Comparison of ENCODE assay signal across 22 cellular contexts in the genomic region with DNA sequence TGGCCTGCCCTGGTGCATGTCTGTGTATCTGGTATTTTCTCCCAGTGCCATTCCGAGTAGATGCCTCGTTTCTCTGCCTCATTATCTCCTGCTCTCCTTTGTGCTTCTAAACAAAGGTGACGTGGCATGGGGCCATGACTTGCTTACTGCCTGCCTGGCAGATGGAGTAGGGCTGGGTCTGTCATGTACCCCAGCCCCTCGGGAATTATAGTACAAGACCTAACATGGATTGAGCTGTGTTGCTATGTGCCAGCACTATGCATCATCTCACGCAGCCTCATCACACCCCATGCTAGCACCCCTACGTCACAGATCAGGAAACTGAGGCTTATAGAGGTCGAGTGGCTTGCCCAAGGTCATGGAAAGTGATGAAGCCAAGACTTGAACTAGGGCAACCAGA.
A peak's percentile ranks its signal among the peaks of the same experiment; 100 is the strongest.
DNase-seq lines count a peak whose midpoint lies in the region; TF ChIP-seq lines count a peak whose summit lies in the region.
"Had no signal": no experiment of that assay in that cellular context is flagged by ENCODE, and none has a peak within 500 bp of the region (broad histone marks: within the 10 kb centered on the region; RNA-seq: fewer than 3 reads in every experiment).

No MANE protein-coding gene starts in this region.

- no peaks in the 10 kb centered on the region for H3K27me3 ChIP-seq in esophagus squamous epithelium
- H3K27me3 ChIP-seq: foreskin keratinocyte, hepatocyte, upper lobe of right lung had no signal

- DNase-seq in NCI-H82 (lab: John Stamatoyannopoulos, UW): peak; percentile 37
- DNase-seq in NCI-H82 treated with DMSO at 0.1 percent for 48 hours (lab: John Stamatoyannopoulos, UW; ENCODE audit: unreplicated experiment): no peak
- peak; percentile 69 for DNase-seq in NCI-H1105 treated with DMSO at 0.1 percent for 48 hours (lab: John Stamatoyannopoulos, UW)
- peak; percentile 59 for DNase-seq in NCI-H446 treated with DMSO at 0.1 percent for 48 hours (lab: John Stamatoyannopoulos, UW)
- peak; percentile 56 for DNase-seq in retina
- no peak for DNase-seq in esophagus squamous epithelium (lab: John Stamatoyannopoulos, UW)
- DNase-seq in SW480 (ENCODE audit: low spot score): no peak
- no peak for DNase-seq in GF-D8 (lab: John Stamatoyannopoulos, UW)
- DNase-seq: activated CD4-positive, alpha-beta T cell treated with anti-CD3 and anti-CD28 coated beads for 48 hours; activated T-cell treated with anti-CD3 and anti-CD28 coated beads, Interleukin-2, amount 50 U/mL, for 4 hours; effector memory CD4-positive, alpha-beta T cell; foreskin keratinocyte; mesendoderm; NCI-H187 treated with DMSO at 0.1 percent for 48 hours; NCI-H526; OCI-M1; psoas muscle; stimulated activated CD4-positive, alpha-beta T cell treated with anti-CD3 and anti-CD28 coated beads, Interleukin-1b, Interleukin-23, amount 100 ng/mL, for 48 hours; upper lobe of right lung had no signal

- no peaks in the 10 kb centered on the region for H3K36me3 ChIP-seq in esophagus squamous epithelium
- H3K36me3 ChIP-seq: upper lobe of right lung had no signal

- intact Hi-C loops in esophagus squamous epithelium (cut with DNase I): no loop called here

- 75 to 78% methylated on average over 6 to 7 of the region's 7 CpGs for WGBS in esophagus squamous epithelium, 2 donors

- TF ChIP-seq POLR2A in esophagus squamous epithelium (IDR thresholded peaks at IDR 0.05): no peak

- no peak overlapping the region for H3K4me3 ChIP-seq in esophagus squamous epithelium
- H3K4me3 ChIP-seq: hepatocyte, psoas muscle, skin epidermis, upper lobe of right lung had no signal

- peaks cover 0 to 53% (median 29%) of the 10 kb centered on the region in 3 donors for H3K4me1 ChIP-seq in esophagus squamous epithelium

- TF ChIP-seq CTCF in esophagus squamous epithelium (IDR thresholded peaks at IDR 0.05): no peak

- H3K9me3 ChIP-seq in esophagus squamous epithelium: no peaks in the 10 kb centered on the region
- H3K9me3 ChIP-seq: psoas muscle, upper lobe of right lung had no signal

- H3K27ac ChIP-seq in esophagus squamous epithelium: no peak overlapping the region
- H3K27ac ChIP-seq: foreskin keratinocyte, hepatocyte, skin epidermis, upper lobe of right lung, VCaP had no signal

Comparison
In these comparisons a context has a peak if more than half of its experiments do, and no peak if none do; other contexts are left out.
1. DNase-seq: peak in NCI-H82 (single experiment), NCI-H1105 treated with DMSO at 0.1 percent for 48 hours (single experiment), NCI-H446 treated with DMSO at 0.1 percent for 48 hours (single experiment) and retina (single experiment); none in NCI-H82 treated with DMSO at 0.1 percent for 48 hours (single experiment), esophagus squamous epithelium (single experiment), SW480 (single experiment) and GF-D8 (single experiment).